ENCODE assay signal across 12 cellular contexts in the genomic region with DNA sequence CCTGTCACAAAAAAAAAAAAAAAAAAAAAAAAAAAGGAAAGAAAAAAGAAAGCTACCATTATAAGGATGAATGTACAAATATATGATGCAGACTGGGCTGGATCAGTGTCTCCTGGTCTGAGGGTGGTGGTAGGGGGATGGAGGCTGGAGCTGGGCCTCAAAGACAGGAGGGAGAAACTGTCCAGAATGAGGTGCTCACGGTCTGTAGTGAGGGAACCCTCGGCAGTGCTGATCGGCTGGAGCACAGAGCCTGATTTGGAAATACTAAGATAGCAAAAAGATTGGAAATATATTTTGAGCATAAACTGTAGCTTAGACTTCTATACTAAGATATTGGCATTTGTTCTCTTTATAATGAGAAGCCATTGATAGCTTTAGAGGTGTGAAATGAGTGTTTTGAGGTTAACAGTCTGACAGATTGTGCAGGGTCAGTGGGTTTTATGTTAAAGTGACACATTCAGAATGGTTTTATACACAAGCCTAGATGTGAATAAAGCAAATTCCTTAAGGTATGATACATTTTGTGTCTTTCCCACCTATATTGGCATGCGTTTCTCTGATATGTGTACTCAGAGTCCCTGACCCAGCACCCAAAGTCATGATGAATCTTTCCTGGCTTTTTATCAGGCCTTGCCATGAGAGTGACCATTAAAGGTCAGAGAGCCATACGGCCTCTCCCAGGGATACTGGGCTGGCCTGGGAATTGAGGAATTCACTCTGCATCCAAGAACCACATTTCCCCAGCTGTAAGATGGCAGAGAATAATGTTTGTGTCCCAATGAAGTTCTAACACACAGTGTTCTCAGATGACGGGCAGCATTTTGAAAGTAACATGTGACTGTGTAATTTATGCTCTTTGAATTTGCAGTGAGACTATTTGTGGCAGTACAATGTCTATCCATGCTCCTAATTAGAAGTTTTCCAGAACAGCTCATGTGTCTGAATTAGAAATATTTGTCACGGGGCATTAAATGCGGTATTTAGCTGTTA. TPM values are rescaled to one million over a fixed set of nuclear protein-coding genes. Genes with fewer than 3 reads are reported as not detected.
DNase-seq lines count a peak whose midpoint lies in the region; ATAC-seq and TF ChIP-seq lines count a peak whose summit lies in the region.
"Had no signal": no experiment of that assay in that cellular context is flagged by ENCODE, and none has a peak within 500 bp of the region (broad histone marks: within the 10 kb centered on the region; RNA-seq: fewer than 3 reads in every experiment).

No MANE protein-coding gene starts in this region.

- H3K4me3 Mint-ChIP-seq in activated CD4-positive, alpha-beta T cell treated with anti-CD3 and anti-CD28 coated beads, Interleukin-2, amount 10 ng/mL, durations not matched to agents 7 days and 5 days = no peak overlapping the region
- H3K4me3 Mint-ChIP-seq: activated CD4-positive, alpha-beta T cell treated with anti-CD3 and anti-CD28 coated beads, Interleukin-2, amount 10 ng/mL, durations not matched to agents 24 days and 14 days; activated naive CD4-positive, alpha-beta T cell treated with anti-CD3 and anti-CD28 coated beads, Interleukin-2, amount 50 U/mL, for 24 hours had no signal

- POLR2A ChIA-PET in activated CD4-positive, alpha-beta T cell treated with anti-CD3 and anti-CD28 coated beads, Interleukin-2, amount 10 ng/mL, durations not matched to agents 7 days and 5 days (lab: Charles Lee) = no interaction called here

- peaks cover 0 to 11% of the 10 kb centered on the region in 2 donors for H3K4me1 ChIP-seq in right atrium auricular region

- H3K27me3 ChIP-seq in right atrium auricular region = no peaks in the 10 kb centered on the region

- H3K9me3 ChIP-seq in right atrium auricular region = no peaks in the 10 kb centered on the region

- TF ChIP-seq CTCF in right atrium auricular region (IDR thresholded peaks at IDR 0.05) (no peak), retinal pigment epithelial cell (conservative IDR thresholded peaks at IDR 0.05; ENCODE audit: low read depth, low read length) (no peak)

- DNase-seq in EH (ENCODE audit: low read depth) (peak; percentile 45), astrocyte of the hippocampus (ENCODE audit: low read depth, low spot score) (peak; percentile 84), right atrium auricular region (ENCODE audit: low spot score) (no peak), retinal pigment epithelial cell (ENCODE audit: low read depth) (peak; percentile 69), DMS153 (lab: John Stamatoyannopoulos, UW) (no peak)
- no peak for DNase-seq in activated CD4-positive, alpha-beta T cell treated with anti-CD3 and anti-CD28 coated beads, Interleukin-2, amount 10 ng/mL, durations not matched to agents 7 days and 5 days
- DNase-seq in stimulated activated CD4-positive, alpha-beta T cell treated with anti-CD3 and anti-CD28 coated beads, Interleukin-4, amount 100 ng/mL, for 24 hours = no peak
- DNase-seq: activated CD4-positive, alpha-beta T cell treated with anti-CD3 and anti-CD28 coated beads, Interleukin-2, amount 10 ng/mL, durations not matched to agents 24 days and 14 days had no signal

- no peaks in the 10 kb centered on the region for H3K36me3 Mint-ChIP-seq in activated CD4-positive, alpha-beta T cell treated with anti-CD3 and anti-CD28 coated beads, Interleukin-2, amount 10 ng/mL, durations not matched to agents 7 days and 5 days (ENCODE audit: low read depth)
- H3K36me3 Mint-ChIP-seq: activated naive CD4-positive, alpha-beta T cell treated with anti-CD3 and anti-CD28 coated beads, Interleukin-2, amount 50 U/mL, for 24 hours had no signal

- H3K36me3 ChIP-seq in right atrium auricular region = no peaks in the 10 kb centered on the region

- H3K9me3 Mint-ChIP-seq in activated CD4-positive, alpha-beta T cell treated with anti-CD3 and anti-CD28 coated beads, Interleukin-2, amount 10 ng/mL, durations not matched to agents 7 days and 5 days = no peaks in the 10 kb centered on the region
- H3K9me3 Mint-ChIP-seq: activated naive CD4-positive, alpha-beta T cell treated with anti-CD3 and anti-CD28 coated beads, Interleukin-2, amount 50 U/mL, for 24 hours had no signal

- no peaks in the 10 kb centered on the region for H3K4me1 Mint-ChIP-seq in activated CD4-positive, alpha-beta T cell treated with anti-CD3 and anti-CD28 coated beads, Interleukin-2, amount 10 ng/mL, durations not matched to agents 7 days and 5 days
- H3K4me1 Mint-ChIP-seq: activated CD4-positive, alpha-beta T cell treated with anti-CD3 and anti-CD28 coated beads, Interleukin-2, amount 10 ng/mL, durations not matched to agents 24 days and 14 days; activated naive CD4-positive, alpha-beta T cell treated with anti-CD3 and anti-CD28 coated beads, Interleukin-2, amount 50 U/mL, for 24 hours had no signal

- peaks cover 6% of the 10 kb centered on the region for H3K27me3 Mint-ChIP-seq in activated CD4-positive, alpha-beta T cell treated with anti-CD3 and anti-CD28 coated beads, Interleukin-2, amount 10 ng/mL, durations not matched to agents 7 days and 5 days
- H3K27me3 Mint-ChIP-seq: activated CD4-positive, alpha-beta T cell treated with anti-CD3 and anti-CD28 coated beads, Interleukin-2, amount 10 ng/mL, durations not matched to agents 24 days and 14 days; activated naive CD4-positive, alpha-beta T cell treated with anti-CD3 and anti-CD28 coated beads, Interleukin-2, amount 50 U/mL, for 24 hours had no signal

- ATAC-seq in HG03139 (IDR thresholded peaks at IDR 0.05; ENCODE audit: unreplicated experiment) = no peak

- H3K4me3 ChIP-seq in right atrium auricular region = no peak overlapping the region
- no peak overlapping the region for H3K4me3 ChIP-seq in retinal pigment epithelial cell (ENCODE audit: low read length)

- no peak overlapping the region for H3K27ac Mint-ChIP-seq in activated CD4-positive, alpha-beta T cell treated with anti-CD3 and anti-CD28 coated beads, Interleukin-2, amount 10 ng/mL, durations not matched to agents 7 days and 5 days
- H3K27ac Mint-ChIP-seq: activated CD4-positive, alpha-beta T cell treated with anti-CD3 and anti-CD28 coated beads, Interleukin-2, amount 10 ng/mL, durations not matched to agents 24 days and 14 days; activated naive CD4-positive, alpha-beta T cell treated with anti-CD3 and anti-CD28 coated beads, Interleukin-2, amount 50 U/mL, for 24 hours had no signal

- CTCF ChIA-PET in activated CD4-positive, alpha-beta T cell treated with anti-CD3 and anti-CD28 coated beads, Interleukin-2, amount 10 ng/mL, durations not matched to agents 7 days and 5 days (lab: Charles Lee) = interaction anchor here (0.6 kb wide), 1 partner anchor 557 kb away, joined by 3 read pairs; no protein-coding TSS in a partner anchor

- peak overlapping the region; percentile 29 to 64 for H3K27ac ChIP-seq in right atrium auricular region
- H3K27ac ChIP-seq: C4-2B, RWPE1 had no signal

RNA-seq across cellular contexts. Expression of gene SLC3A1, which starts 7.7 kb away (rescaled TPM):
- not detected for total RNA-seq in right atrium auricular region
- under 1 TPM in 1 of 2 experiments, not detected in 1; 0.22 TPM for total RNA-seq in activated CD4-positive, alpha-beta T cell treated with anti-CD3 and anti-CD28 coated beads, Interleukin-2, amount 10 ng/mL, durations not matched to agents 7 days and 5 days
- total RNA-seq: activated CD4-positive, alpha-beta T cell treated with anti-CD3 and anti-CD28 coated beads, Interleukin-2, amount 10 ng/mL, durations not matched to agents 24 days and 14 days had no signal

Comparison
In these comparisons a context has a peak if more than half of its experiments do, and no peak if none do; other contexts are left out.
1. DNase-seq: peak in EH (single experiment), astrocyte of the hippocampus (single experiment) and retinal pigment epithelial cell (single experiment); none in right atrium auricular region (single experiment), DMS153 (single experiment), activated CD4-positive, alpha-beta T cell treated with anti-CD3 and anti-CD28 coated beads, Interleukin-2, amount 10 ng/mL, durations not matched to agents 7 days and 5 days (single experiment) and stimulated activated CD4-positive, alpha-beta T cell treated with anti-CD3 and anti-CD28 coated beads, Interleukin-4, amount 100 ng/mL, for 24 hours (single experiment).